Comparison of ENCODE assay signal across 8 cellular contexts in genomic region chr1:32816676-32817158, GRCh38. TPM values are rescaled to one million over a fixed set of nuclear protein-coding genes. Genes with fewer than 3 reads are reported as not detected.
DNase-seq lines count a peak whose midpoint lies in the region; ATAC-seq, FAIRE-seq and TF ChIP-seq lines count a peak whose summit lies in the region.

No MANE protein-coding gene starts in this region.

- TF ChIP-seq POLR2A in K562 (conservative IDR thresholded peaks at IDR 0.05), result no peak

- ATAC-seq in GM21576 (IDR thresholded peaks at IDR 0.05; ENCODE audit: unreplicated experiment), result peak; percentile 9
- ATAC-seq in K562, result peak; percentile 27

- POLR2A ChIA-PET in K562 (lab: Yijun Ruan, JAX), result interaction anchor here (0.6 to 2.7 kb wide), 17 partner anchors 10 to 1318 kb away, joined by 3 to 7 read pairs (median 3); partner anchors contain the start of gene RBBP4

- H3K4me3 ChIP-seq in K562, result peak overlapping the region; percentile 74
- H3K4me3 ChIP-seq in iPS-15b (ENCODE audit: low read depth, low read length), result peak overlapping the region; percentile 92
- H3K4me3 ChIP-seq in skeletal muscle tissue (ENCODE audit: low read length in 3 of 3), result peak overlapping the region; percentile 80 to 96 (median 86)

- peaks cover 33 to 39% of the 10 kb centered on the region in 2 experiments for H3K4me1 ChIP-seq in K562 (replicated peaks in 1 of 2; ENCODE audit: control insufficient read depth in 2 of 2, insufficient read depth in 2 of 2, low read length in 2 of 2)
- peaks cover 16% of the 10 kb centered on the region for H3K4me1 ChIP-seq in iPS-15b (ENCODE audit: control insufficient read depth, insufficient read depth, low read length)
- peaks cover 33 to 46% (median 36%) of the 10 kb centered on the region in 3 donors for H3K4me1 ChIP-seq in skeletal muscle tissue (ENCODE audit: control insufficient read depth in 3 of 3, insufficient read depth in 3 of 3, low read length in 3 of 3)

- TF ChIP-seq CTCF in K562 (IDR thresholded peaks at IDR 0.05 in 2 of 3, conservative IDR thresholded peaks at IDR 0.05 in 1 of 3; ENCODE audit: insufficient read depth in 2 of 3, low read depth in 1 of 3, low read length in 3 of 3), result no peak
- TF ChIP-seq CTCF in GM13976 (IDR thresholded peaks at IDR 0.05; ENCODE audit: borderline replicate concordance, control extremely low read depth, extremely low read depth, insufficient read depth, missing control alignments), result no peak

- intact Hi-C loops in K562 (cut with micrococcal nuclease), result loop anchor here (5.0 kb wide), 1 partner anchor 424 kb away; the partner anchor contains the start of gene BSDC1

- H3K9me3 ChIP-seq in K562 (replicated peaks; ENCODE audit: control insufficient read depth, insufficient read depth, low read depth, low read length), result no peaks in the 10 kb centered on the region
- H3K9me3 ChIP-seq in iPS-15b (ENCODE audit: control insufficient read depth, insufficient read depth, low read length), result no peaks in the 10 kb centered on the region
- H3K9me3 ChIP-seq in skeletal muscle tissue (ENCODE audit: control insufficient read depth in 3 of 3, low read length in 3 of 3), result no peaks in the 10 kb centered on the region

- no peaks in the 10 kb centered on the region for H3K27me3 ChIP-seq in K562 (ENCODE audit: control insufficient read depth in 2 of 2, insufficient read depth in 2 of 2, low read length in 2 of 2)
- no peaks in the 10 kb centered on the region for H3K27me3 ChIP-seq in iPS-15b (ENCODE audit: control insufficient read depth, insufficient read depth, low read length)
- H3K27me3 ChIP-seq in skeletal muscle tissue (ENCODE audit: control insufficient read depth in 3 of 3, insufficient read depth in 3 of 3, low read length in 3 of 3), result no peaks in the 10 kb centered on the region

- FAIRE-seq in K562 (lab: Jason Lieb, UNC), result no peak

- peaks cover 97% of the 10 kb centered on the region for H3K79me2 ChIP-seq in K562 (ENCODE audit: control insufficient read depth, insufficient read depth, low read length)

- H3K9me1 ChIP-seq in K562 (ENCODE audit: control insufficient read depth, insufficient read depth, low read length), result no peaks in the 10 kb centered on the region

- DNase-seq in DMS53 (lab: John Stamatoyannopoulos, UW), result peak; percentile 64
- DNase-seq in MV-4-11 (lab: John Stamatoyannopoulos, UW), result peak; percentile 31
- DNase-seq in K562 (ENCODE audit: extremely low read depth in 1 of 4, low spot score in 3 of 4), result peak in 2 of 4 experiments; percentile 62 to 70
- DNase-seq in GM13976 (ENCODE audit: low spot score), result no peak
- DNase-seq in D341Med (ENCODE audit: low spot score), result no peak

- H3K4me2 ChIP-seq in K562 (ENCODE audit: insufficient read depth, low read length), result peak overlapping the region; percentile 95

- TF ChIP-seq RAD21 in K562 (CRISPR knock-in tag; conservative IDR thresholded peaks at IDR 0.05 in 1 of 2, IDR thresholded peaks at IDR 0.05 in 1 of 2), result no peak

- peak overlapping the region; percentile 98 for H3K27ac ChIP-seq in K562 (ENCODE audit: extremely low read depth, low read depth, low read length)
- peak overlapping the region; percentile 95 for H3K27ac ChIP-seq in skeletal muscle tissue (ENCODE audit: low read depth, low read length)

- H3K36me3 ChIP-seq in K562 (ENCODE audit: control insufficient read depth, insufficient read depth, low read length) (peaks cover 45% of the 10 kb centered on the region), iPS-15b (ENCODE audit: control insufficient read depth, insufficient read depth, low read length) (no peaks in the 10 kb centered on the region), skeletal muscle tissue (ENCODE audit: control insufficient read depth in 3 of 3, insufficient read depth in 3 of 3, low read length in 3 of 3) (no peaks in the 10 kb centered on the region)

- CTCF ChIA-PET in K562 (lab: Yijun Ruan, JAX; ENCODE audit: low intra/inter-chr PET ratio), result interaction anchor here (0.6 kb wide), 1 partner anchor 555 kb away, joined by 3 read pairs; no protein-coding TSS in a partner anchor

- peaks cover 32% of the 10 kb centered on the region; the same call in 1 of the 2 replicates for H4K20me1 ChIP-seq in K562 (replicated peaks; ENCODE audit: control insufficient read depth, insufficient read depth, low read length)

- in situ Hi-C loops in K562 (cut with MboI) (no loop called here), GM13976 (cut with MboI; ENCODE audit: low sequenced_read_pairs, unreplicated experiment) (no loop called here)

- TSS peak; percentile 71 for BruUV-seq in K562 (replicated peaks; lab: Mats Ljungman, UMichigan)

- peak overlapping the region; percentile 74 for H2AFZ ChIP-seq in K562 (ENCODE audit: low read depth, low read length)

- WGBS in K562 (ENCODE audit: insufficient coverage, low coverage, missing lambda C conversion rate), result under 1% methylated on average over 15 of the region's 15 CpGs

- H3K9ac ChIP-seq in K562 (ENCODE audit: insufficient read depth in 1 of 2, low read depth in 2 of 2, low read length in 2 of 2) (peak overlapping the region; percentile 98 to 99), iPS-15b (ENCODE audit: low read depth, low read length) (peak overlapping the region; percentile 94), skeletal muscle tissue (ENCODE audit: low read depth in 1 of 3, low read length in 3 of 3) (peak overlapping the region; percentile 93 to 98 (median 98))

- no peak for TF ChIP-seq EP300 in K562 (IDR thresholded peaks at IDR 0.05; ENCODE audit: low read length)

RNA-seq across cellular contexts. Expression of gene YARS1, which starts 0.4 kb away (rescaled TPM):
- total RNA-seq in K562 (2011; cell fraction: chromatin; rRNA removed; ENCODE audit: low replicate concordance), result 469 and 618 TPM in 2 replicates
- total RNA-seq in K562 (2011; cell fraction: nucleolus; rRNA removed), result 286 and 302 TPM in 2 replicates
- total RNA-seq in K562 (2011; cell fraction: nucleoplasm; rRNA removed), result 416 and 469 TPM in 2 replicates
- 336 and 418 TPM in 2 replicates for total RNA-seq in K562 (2014; rRNA removed)
- total RNA-seq in K562 (2014; rRNA removed; fragmentation: Illumina TruSeq; extraction: Trizol), result 207 and 229 TPM in 2 replicates
- total RNA-seq in K562 (2015; rRNA removed; fragmentation: Illumina TruSeq; extraction: Trizol), result 127 TPM in 2 replicates
- 276 and 306 TPM in 2 replicates for total RNA-seq in K562 (2021)
- polyA plus RNA-seq in K562 (2011; rRNA removed), result 166 and 174 TPM in 2 replicates
- polyA plus RNA-seq in K562 (2011; cell fraction: cytosol; rRNA removed), result 69.3 and 114 TPM in 2 replicates
- 229 and 316 TPM in 2 replicates for polyA plus RNA-seq in K562 (2011; cell fraction: nucleus; rRNA removed)
- polyA plus RNA-seq in K562 (2012), result 197 and 532 TPM in 2 replicates
- polyA plus RNA-seq in K562 (2014; fragmentation: Illumina TruSeq; extraction: Trizol), result 312 and 330 TPM in 2 replicates
- polyA plus RNA-seq in K562 (2014; fragmentation: Nextera tagmentation; extraction: Ambion mirVana), result 10 to 100 TPM; 66.2 to 92.8 TPM
- polyA plus RNA-seq in K562 (2014; rRNA removed), result 182 and 201 TPM in 2 replicates
- polyA minus RNA-seq in K562 (2011; rRNA and poly(A)+ RNA removed), result 215 and 273 TPM in 2 replicates
- polyA minus RNA-seq in K562 (2011; cell fraction: cytosol; rRNA and poly(A)+ RNA removed), result 116 and 173 TPM in 2 replicates
- polyA minus RNA-seq in K562 (2011; cell fraction: nucleus; rRNA and poly(A)+ RNA removed), result 55.7 and 137 TPM in 2 replicates
- total RNA-seq in skeletal muscle tissue, result 33.9 TPM

RNA-seq across cellular contexts. Expression of gene S100PBP, which starts 0.7 kb away (rescaled TPM):
- total RNA-seq in K562 (2011; cell fraction: chromatin; rRNA removed; ENCODE audit: low replicate concordance), result 129 and 333 TPM in 2 replicates
- 72.0 and 90.1 TPM in 2 replicates for total RNA-seq in K562 (2011; cell fraction: nucleolus; rRNA removed)
- total RNA-seq in K562 (2011; cell fraction: nucleoplasm; rRNA removed), result 168 and 289 TPM in 2 replicates
- total RNA-seq in K562 (2014; rRNA removed), result 22.8 and 25.7 TPM in 2 replicates
- total RNA-seq in K562 (2014; rRNA removed; fragmentation: Illumina TruSeq; extraction: Trizol), result 60.2 and 71.1 TPM in 2 replicates
- total RNA-seq in K562 (2015; rRNA removed; fragmentation: Illumina TruSeq; extraction: Trizol), result 36.3 and 45.2 TPM in 2 replicates
- 39.7 and 51.4 TPM in 2 replicates for total RNA-seq in K562 (2021)
- polyA plus RNA-seq in K562 (2011; rRNA removed), result 58.9 and 59.8 TPM in 2 replicates
- polyA plus RNA-seq in K562 (2011; cell fraction: cytosol; rRNA removed), result 11.6 and 25.9 TPM in 2 replicates
- polyA plus RNA-seq in K562 (2011; cell fraction: nucleus; rRNA removed), result 46.3 and 64.2 TPM in 2 replicates
- polyA plus RNA-seq in K562 (2012), result 17.6 and 23.2 TPM in 2 replicates
- polyA plus RNA-seq in K562 (2014; fragmentation: Illumina TruSeq; extraction: Trizol), result 29.4 and 32.9 TPM in 2 replicates
- polyA plus RNA-seq in K562 (2014; fragmentation: Nextera tagmentation; extraction: Ambion mirVana), result 10 to 100 TPM; 22.9 to 31.8 TPM
- 29.3 and 37.7 TPM in 2 replicates for polyA plus RNA-seq in K562 (2014; rRNA removed)
- 81.4 and 115 TPM in 2 replicates for polyA minus RNA-seq in K562 (2011; rRNA and poly(A)+ RNA removed)
- 23.3 and 23.8 TPM in 2 replicates for polyA minus RNA-seq in K562 (2011; cell fraction: cytosol; rRNA and poly(A)+ RNA removed)
- polyA minus RNA-seq in K562 (2011; cell fraction: nucleus; rRNA and poly(A)+ RNA removed), result 27.1 and 58.4 TPM in 2 replicates
- 22.4 TPM for total RNA-seq in skeletal muscle tissue

RNA-seq across cellular contexts. Expression of gene FNDC5, which starts 54.0 kb away (rescaled TPM):
- 1.1 and 2.3 TPM in 2 replicates for total RNA-seq in K562 (2011; cell fraction: chromatin; rRNA removed; ENCODE audit: low replicate concordance)
- 1.3 and 2.0 TPM in 2 replicates for total RNA-seq in K562 (2011; cell fraction: nucleolus; rRNA removed)
- 0.59 and 1.1 TPM in 2 replicates for total RNA-seq in K562 (2011; cell fraction: nucleoplasm; rRNA removed)
- total RNA-seq in K562 (2014; rRNA removed) (0.14 and 0.61 TPM in 2 replicates), K562 (2014; rRNA removed; fragmentation: Illumina TruSeq; extraction: Trizol) (0.25 and 0.48 TPM in 2 replicates), K562 (2015; rRNA removed; fragmentation: Illumina TruSeq; extraction: Trizol) (0.22 and 0.41 TPM in 2 replicates), K562 (2021) (0.38 and 0.56 TPM in 2 replicates), skeletal muscle tissue (366 TPM)
- polyA plus RNA-seq in K562 (2011; rRNA removed) (2.1 and 2.5 TPM in 2 replicates), K562 (2014; fragmentation: Illumina TruSeq; extraction: Trizol) (0.17 and 0.25 TPM in 2 replicates), K562 (2014; fragmentation: Nextera tagmentation; extraction: Ambion mirVana) (under 1 TPM; 0.06 to 0.10 TPM), K562 (2014; rRNA removed) (0.12 and 0.24 TPM in 2 replicates)
- polyA plus RNA-seq in K562 (2011; cell fraction: cytosol; rRNA removed), result 1.3 and 1.6 TPM in 2 replicates
- 5.0 and 6.0 TPM in 2 replicates for polyA plus RNA-seq in K562 (2011; cell fraction: nucleus; rRNA removed)
- polyA plus RNA-seq in K562 (2012), result 0.42 and 0.81 TPM in 2 replicates
- polyA minus RNA-seq in K562 (2011; rRNA and poly(A)+ RNA removed), result 2.6 and 3.1 TPM in 2 replicates
- 0.38 TPM in 1 of 2 replicates, not detected in the other for polyA minus RNA-seq in K562 (2011; cell fraction: cytosol; rRNA and poly(A)+ RNA removed)
- 0.13 and 1.3 TPM in 2 replicates for polyA minus RNA-seq in K562 (2011; cell fraction: nucleus; rRNA and poly(A)+ RNA removed)

Comparison
In these comparisons a context has a peak if more than half of its experiments do, and no peak if none do; other contexts are left out.
1. DNase-seq: peak in DMS53 (single experiment) and MV-4-11 (single experiment); none in GM13976 (single experiment) and D341Med (single experiment).
2. RNA of gene FNDC5, which starts 54.0 kb away (total RNA-seq): 366 TPM in skeletal muscle tissue (single experiment); 0.14 to 2.3 TPM in K562; every median in the first group is over 100 times any median in the second.
3. Peak in every context shown above with its lines, with median percentiles within 50 percentile points of each other: H3K4me3 ChIP-seq and H3K9ac ChIP-seq.